ENCODE assay signal across 23 cellular contexts in genomic region chr3:117518385-117518784, GRCh38.
"Had no signal": no experiment of that assay in that cellular context is flagged by ENCODE, and none has a peak within 500 bp of the region (broad histone marks: within the 10 kb centered on the region; RNA-seq: fewer than 3 reads in every experiment).

No MANE protein-coding gene starts in this region.

- H3K4me3 ChIP-seq: adrenal gland, body of pancreas, breast epithelium had no signal

- ATAC-seq: activated CD8-positive, alpha-beta T cell treated with anti-CD3 and anti-CD28 coated beads for 36 hours; activated naive CD4-positive, alpha-beta T cell treated with anti-CD3 and anti-CD28 coated beads, Interleukin-2, amount 50 U/mL, for 72 hours; activated T-cell treated with anti-CD3 and anti-CD28 coated beads, Interleukin-2, amount 50 U/mL, for 72 hours; activated T-helper 17 cell treated with anti-CD3 and anti-CD28 coated beads, Interleukin-2, amount 50 U/mL, for 72 hours; body of pancreas; PC-3; Right ventricle myocardium inferior had no signal

- DNase-seq: activated CD4-positive, alpha-beta T cell treated with anti-CD3 and anti-CD28 coated beads, Interleukin-2, amount 10 ng/mL, durations not matched to agents 24 days and 14 days; activated CD4-positive, alpha-beta T cell treated with anti-CD3 and anti-CD28 coated beads, Interleukin-2, amount 50 U/mL, for 4 hours; activated CD8-positive, alpha-beta T cell treated with anti-CD3 and anti-CD28 coated beads for 36 hours; activated gamma-delta T cell; activated naive CD4-positive, alpha-beta T cell treated with anti-CD3 and anti-CD28 coated beads for 36 hours; activated T-cell treated with anti-CD3 and anti-CD28 coated beads, Interleukin-2, amount 50 U/mL, for 1 hour; activated T-cell treated with anti-CD3 and anti-CD28 coated beads, Interleukin-2, amount 50 U/mL, for 72 hours; adrenal gland; body of pancreas; NCI-H1105; NCI-H1417 treated with DMSO at 0.1 percent for 48 hours; NCI-H187 treated with DMSO at 0.1 percent for 48 hours; NCI-H2081; NCI-H226; NCI-H446 treated with DMSO at 0.1 percent for 48 hours; NCI-H524 treated with DMSO at 0.1 percent for 48 hours; PC-3; T1000 had no signal

- H3K27me3 ChIP-seq: adrenal gland, body of pancreas, breast epithelium had no signal

- H3K9me3 ChIP-seq: adrenal gland, body of pancreas, breast epithelium had no signal

- H3K27ac ChIP-seq: adrenal gland, body of pancreas, breast epithelium, RWPE1 had no signal

- H3K36me3 ChIP-seq: adrenal gland, breast epithelium had no signal

- H3K4me1 ChIP-seq: adrenal gland, body of pancreas, breast epithelium had no signal
